16 cellular contexts compared by ENCODE assay signal in the genomic region with DNA sequence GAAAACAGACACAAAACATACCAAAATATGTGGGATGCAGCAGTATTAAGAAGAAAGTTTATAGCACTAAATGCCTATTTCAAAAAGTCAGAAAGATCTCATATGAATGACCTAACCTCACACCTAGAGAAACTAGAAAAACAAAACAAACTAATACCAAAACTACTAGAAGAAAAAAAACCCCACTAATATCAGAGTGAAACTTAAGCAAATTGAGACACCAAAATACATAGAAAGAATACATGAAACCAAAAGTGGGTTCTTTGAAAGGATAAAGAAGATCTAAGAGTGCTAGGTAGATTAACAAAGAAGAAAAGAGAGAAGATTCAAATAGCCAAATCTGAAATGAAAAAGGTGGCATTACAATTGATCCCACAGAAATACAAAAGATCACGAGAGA.
A peak's percentile ranks its signal among the peaks of the same experiment; 100 is the strongest.
DNase-seq lines count a peak whose midpoint lies in the region; ATAC-seq, FAIRE-seq and TF ChIP-seq lines count a peak whose summit lies in the region.
"Had no signal": no experiment of that assay in that cellular context is flagged by ENCODE, and none has a peak within 500 bp of the region (broad histone marks: within the 10 kb centered on the region; RNA-seq: fewer than 3 reads in every experiment).

No MANE protein-coding gene starts in this region.

- H3K27ac ChIP-seq in GM12878 (ENCODE audit: control insufficient read depth, insufficient read depth) = no peak overlapping the region
- H3K27ac ChIP-seq in CD4-positive, alpha-beta memory T cell (ENCODE audit: low read depth, low read length) = no peak overlapping the region

- peak; percentile 18 to 52; a peak in 1 of 4 replicates for TF ChIP-seq EP300 in GM12878 (IDR thresholded peaks at IDR 0.05; ENCODE audit: borderline replicate concordance in 1 of 2, control insufficient read depth in 1 of 2, low read depth in 2 of 2, low read length in 2 of 2)

- FAIRE-seq in GM12878 (lab: Jason Lieb, UNC) = peak; percentile 89
- FAIRE-seq: frontal cortex had no signal

- no peak for TF ChIP-seq RAD21 in GM12878 (IDR thresholded peaks at IDR 0.05; ENCODE audit: insufficient read depth, low read depth, low read length)

- BruUV-seq in GM12878 (replicated peaks; lab: Mats Ljungman, UMichigan) = no TSS peak

- H3K4me1 Mint-ChIP-seq in CD4-positive, alpha-beta memory T cell = no peaks in the 10 kb centered on the region

- POLR2A ChIA-PET in GM12878 (lab: Charles Lee) = no interaction called here
- POLR2A ChIA-PET in CD4-positive, alpha-beta memory T cell (lab: Charles Lee; ENCODE audit: partially characterized antibody) = no interaction called here

- TF ChIP-seq POLR2A in GM12878 (IDR thresholded peaks at IDR 0.05; ENCODE audit: low read depth, low read length) = no peak

- SMC1A ChIA-PET in GM12878 (lab: Charles Lee; ENCODE audit: uncharacterized antibody, unreplicated experiment) = interaction anchor here (1.3 to 1.7 kb wide), 3 partner anchors 68 to 147 kb away, joined by 3 to 7 read pairs (median 4); no protein-coding TSS in a partner anchor

- H3K27ac Mint-ChIP-seq in CD4-positive, alpha-beta memory T cell = no peak overlapping the region
- H3K27ac Mint-ChIP-seq: WTC11 had no signal

- no peaks in the 10 kb centered on the region for H3K79me2 ChIP-seq in GM12878 (ENCODE audit: control insufficient read depth, insufficient read depth, low read length)

- H3K4me2 ChIP-seq in GM12878 (ENCODE audit: control insufficient read depth, insufficient read depth) = no peak overlapping the region

- no peaks in the 10 kb centered on the region for H3K36me3 Mint-ChIP-seq in CD4-positive, alpha-beta memory T cell

- H3K36me3 ChIP-seq in GM12878 (ENCODE audit: control insufficient read depth in 2 of 2, insufficient read depth in 2 of 2, low read length in 1 of 2) = no peaks in the 10 kb centered on the region
- H3K36me3 ChIP-seq in CD4-positive, alpha-beta memory T cell (ENCODE audit: insufficient read depth, low read length) = no peaks in the 10 kb centered on the region
- H3K36me3 ChIP-seq: MG63 had no signal

- H3K4me3 Mint-ChIP-seq in CD4-positive, alpha-beta memory T cell = no peak overlapping the region
- H3K4me3 Mint-ChIP-seq: WTC11 had no signal

- intact Hi-C loops in GM12878 (cut with micrococcal nuclease; ENCODE audit: unreplicated experiment) = loop anchor here (10.0 kb wide), 1 partner anchor 437 kb away; no protein-coding TSS in a partner anchor
- intact Hi-C loops in CD4-positive, alpha-beta memory T cell (cut with micrococcal nuclease) = no loop called here

- H3K9ac ChIP-seq in GM12878 (ENCODE audit: control insufficient read depth, insufficient read depth, low read length) = no peak overlapping the region

- in situ Hi-C loops in GM12878 (cut with MboI) = no loop called here

- H3K9me3 Mint-ChIP-seq in CD4-positive, alpha-beta memory T cell = peaks cover 0 to 13% (median 4%) of the 10 kb centered on the region in 8 donors

- peaks cover 26% of the 10 kb centered on the region for H3K4me1 ChIP-seq in GM12878 (ENCODE audit: control insufficient read depth, insufficient read depth, low read length)
- no peaks in the 10 kb centered on the region for H3K4me1 ChIP-seq in CD4-positive, alpha-beta memory T cell (ENCODE audit: insufficient read depth, low read length)

- H2AFZ ChIP-seq in GM12878 (ENCODE audit: control insufficient read depth, low read depth, low read length) = no peak overlapping the region

- no peaks in the 10 kb centered on the region for H3K27me3 ChIP-seq in GM12878 (replicated peaks in 1 of 2; ENCODE audit: control insufficient read depth in 2 of 2, insufficient read depth in 2 of 2, low read length in 1 of 2)
- H3K27me3 ChIP-seq in CD4-positive, alpha-beta memory T cell (ENCODE audit: insufficient read depth, low read length) = no peaks in the 10 kb centered on the region
- H3K27me3 ChIP-seq: MG63 had no signal

- no peak overlapping the region for H3K4me3 ChIP-seq in GM12878
- H3K4me3 ChIP-seq in CD4-positive, alpha-beta memory T cell (ENCODE audit: low read length in 2 of 2) = no peak overlapping the region
- H3K4me3 ChIP-seq: MG63 had no signal

- H3K9me3 ChIP-seq in GM12878 (replicated peaks; ENCODE audit: control insufficient read depth, insufficient read depth, low read length) = peaks cover 7% of the 10 kb centered on the region
- H3K9me3 ChIP-seq in CD4-positive, alpha-beta memory T cell (ENCODE audit: control insufficient read depth in 1 of 2, low read length in 2 of 2) = no peaks in the 10 kb centered on the region
- H3K9me3 ChIP-seq: MG63 had no signal

- CTCF ChIA-PET in GM12878 (lab: Yijun Ruan, JAX) = interaction anchor here (1.3 kb wide), 1 partner anchor 10 kb away, joined by 3 read pairs; no protein-coding TSS in a partner anchor
- CTCF ChIA-PET in CD4-positive, alpha-beta memory T cell (lab: Charles Lee; ENCODE audit: partially characterized antibody) = no interaction called here

- H3K27me3 Mint-ChIP-seq in CD4-positive, alpha-beta memory T cell = peaks cover 0 to 8% of the 10 kb centered on the region in 2 donors

- RAD21 ChIA-PET in GM12878 (lab: Charles Lee; ENCODE audit: unreplicated experiment) = interaction anchor here (0.9 kb wide), 1 partner anchor 75 kb away, joined by 3 read pairs; no protein-coding TSS in a partner anchor

- ATAC-seq in GM19025 (IDR thresholded peaks at IDR 0.05; ENCODE audit: low read depth, unreplicated experiment) = peak; percentile 45
- peak; percentile 81 for ATAC-seq in GM21717 (IDR thresholded peaks at IDR 0.05; ENCODE audit: unreplicated experiment)
- ATAC-seq in HG03066 (IDR thresholded peaks at IDR 0.05; ENCODE audit: low read depth, unreplicated experiment) = peak; percentile 67
- peak; percentile 61 for ATAC-seq in GM12878
- ATAC-seq: right cardiac atrium, WTC11 had no signal

- peak; percentile 40 for DNase-seq in GM12878 (ENCODE audit: low read depth, low spot score)
- no peak for DNase-seq in NCI-H446 (lab: John Stamatoyannopoulos, UW)
- no peak for DNase-seq in NCI-H524 (lab: John Stamatoyannopoulos, UW)
- DNase-seq in CD4-positive, alpha-beta memory T cell = no peak
- DNase-seq: activated T-cell treated with anti-CD3 and anti-CD28 coated beads, Interleukin-2, amount 50 U/mL, for 1 hour; effector memory CD4-positive, alpha-beta T cell; kidney glomerular epithelial cell; MG63; NCI-H510A; right cardiac atrium; SHP77 had no signal

- WGBS in GM12878 (ENCODE audit: insufficient coverage, insufficient replicate concordance, low lambda C conversion rate, missing lambda C conversion rate) = 0% methylated on average over 1 of the region's 1 CpG

- H4K20me1 ChIP-seq in GM12878 (ENCODE audit: control insufficient read depth, insufficient read depth) = no peaks in the 10 kb centered on the region

- TF ChIP-seq CTCF in GM12878 (IDR thresholded peaks at IDR 0.05 in 2 of 3, conservative IDR thresholded peaks at IDR 0.05 in 1 of 3; ENCODE audit: control insufficient read depth in 2 of 3, extremely low read depth in 1 of 3, insufficient read depth in 1 of 3, low read depth in 3 of 3, low read length in 3 of 3) = no peak

TF ChIP-seq in GM12878, 131 proteins besides CTCF, POLR2A, EP300 and RAD21 (continues in another document):
- TF ChIP-seq, protein P1, sequence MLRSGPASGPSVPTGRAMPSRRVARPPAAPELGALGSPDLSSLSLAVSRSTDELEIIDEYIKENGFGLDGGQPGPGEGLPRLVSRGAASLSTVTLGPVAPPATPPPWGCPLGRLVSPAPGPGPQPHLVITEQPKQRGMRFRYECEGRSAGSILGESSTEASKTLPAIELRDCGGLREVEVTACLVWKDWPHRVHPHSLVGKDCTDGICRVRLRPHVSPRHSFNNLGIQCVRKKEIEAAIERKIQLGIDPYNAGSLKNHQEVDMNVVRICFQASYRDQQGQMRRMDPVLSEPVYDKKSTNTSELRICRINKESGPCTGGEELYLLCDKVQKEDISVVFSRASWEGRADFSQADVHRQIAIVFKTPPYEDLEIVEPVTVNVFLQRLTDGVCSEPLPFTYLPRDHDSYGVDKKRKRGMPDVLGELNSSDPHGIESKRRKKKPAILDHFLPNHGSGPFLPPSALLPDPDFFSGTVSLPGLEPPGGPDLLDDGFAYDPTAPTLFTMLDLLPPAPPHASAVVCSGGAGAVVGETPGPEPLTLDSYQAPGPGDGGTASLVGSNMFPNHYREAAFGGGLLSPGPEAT (IDR thresholded peaks at IDR 0.05; ENCODE audit: low read depth) = peak; percentile 74; the same call in 1 of the 2 replicates
- no peak for TF ChIP-seq SIN3A (IDR thresholded peaks at IDR 0.05; ENCODE audit: low read depth, low read length)
- TF ChIP-seq, protein P2, sequence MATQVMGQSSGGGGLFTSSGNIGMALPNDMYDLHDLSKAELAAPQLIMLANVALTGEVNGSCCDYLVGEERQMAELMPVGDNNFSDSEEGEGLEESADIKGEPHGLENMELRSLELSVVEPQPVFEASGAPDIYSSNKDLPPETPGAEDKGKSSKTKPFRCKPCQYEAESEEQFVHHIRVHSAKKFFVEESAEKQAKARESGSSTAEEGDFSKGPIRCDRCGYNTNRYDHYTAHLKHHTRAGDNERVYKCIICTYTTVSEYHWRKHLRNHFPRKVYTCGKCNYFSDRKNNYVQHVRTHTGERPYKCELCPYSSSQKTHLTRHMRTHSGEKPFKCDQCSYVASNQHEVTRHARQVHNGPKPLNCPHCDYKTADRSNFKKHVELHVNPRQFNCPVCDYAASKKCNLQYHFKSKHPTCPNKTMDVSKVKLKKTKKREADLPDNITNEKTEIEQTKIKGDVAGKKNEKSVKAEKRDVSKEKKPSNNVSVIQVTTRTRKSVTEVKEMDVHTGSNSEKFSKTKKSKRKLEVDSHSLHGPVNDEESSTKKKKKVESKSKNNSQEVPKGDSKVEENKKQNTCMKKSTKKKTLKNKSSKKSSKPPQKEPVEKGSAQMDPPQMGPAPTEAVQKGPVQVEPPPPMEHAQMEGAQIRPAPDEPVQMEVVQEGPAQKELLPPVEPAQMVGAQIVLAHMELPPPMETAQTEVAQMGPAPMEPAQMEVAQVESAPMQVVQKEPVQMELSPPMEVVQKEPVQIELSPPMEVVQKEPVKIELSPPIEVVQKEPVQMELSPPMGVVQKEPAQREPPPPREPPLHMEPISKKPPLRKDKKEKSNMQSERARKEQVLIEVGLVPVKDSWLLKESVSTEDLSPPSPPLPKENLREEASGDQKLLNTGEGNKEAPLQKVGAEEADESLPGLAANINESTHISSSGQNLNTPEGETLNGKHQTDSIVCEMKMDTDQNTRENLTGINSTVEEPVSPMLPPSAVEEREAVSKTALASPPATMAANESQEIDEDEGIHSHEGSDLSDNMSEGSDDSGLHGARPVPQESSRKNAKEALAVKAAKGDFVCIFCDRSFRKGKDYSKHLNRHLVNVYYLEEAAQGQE (IDR thresholded peaks at IDR 0.05; ENCODE audit: low read depth, low read length) = no peak
- no peak for TF ChIP-seq CREB1 (IDR thresholded peaks at IDR 0.05; ENCODE audit: low read depth)
- TF ChIP-seq MXI1 (IDR thresholded peaks at IDR 0.05; ENCODE audit: low read depth, low read length) = no peak
- no peak for TF ChIP-seq RELA (IDR thresholded peaks at IDR 0.05; ENCODE audit: borderline replicate concordance, partially characterized antibody)
- 0 out of 4 replicates have a peak, but pooled peaks of 1 of the 2 experiments have one; percentile 13 for TF ChIP-seq BHLHE40 (IDR thresholded peaks at IDR 0.05; ENCODE audit: borderline replicate concordance in 1 of 2, low read depth in 2 of 2, low read length in 1 of 2)
